ENCODE assay signal across 2 cellular contexts in genomic region chr17:34161600-34161999, GRCh38.
TF ChIP-seq lines count a peak whose summit lies in the region.

No MANE protein-coding gene starts in this region.

TF ChIP-seq in HepG2, 621 proteins besides CTCF, POLR2A, EP300 and RAD21 (continued from another document):
- TF ChIP-seq AKNA (CRISPR knock-in tag; IDR thresholded peaks at IDR 0.05; ENCODE audit: borderline replicate concordance) (no peak), MAFK (conservative IDR thresholded peaks at IDR 0.05 in 1 of 2, IDR thresholded peaks at IDR 0.05 in 1 of 2; ENCODE audit: low read length in 2 of 2) (peak; percentile 94 to 98), SP1 (IDR thresholded peaks at IDR 0.05) (no peak), SP1 (CRISPR knock-in tag; IDR thresholded peaks at IDR 0.05) (no peak), MAFF (IDR thresholded peaks at IDR 0.05; ENCODE audit: low read depth, low read length) (peak; percentile 96), ZBTB39 (CRISPR knock-in tag; IDR thresholded peaks at IDR 0.05) (no peak), FIP1L1 (IDR thresholded peaks at IDR 0.05; ENCODE audit: borderline replicate concordance, insufficient read depth, low read depth, low read length) (no peak), SAFB2 (CRISPR knock-in tag; IDR thresholded peaks at IDR 0.05; ENCODE audit: borderline replicate concordance, low read depth) (no peak), NFAT5 (CRISPR knock-in tag; IDR thresholded peaks at IDR 0.05) (no peak), ZFY (CRISPR knock-in tag; IDR thresholded peaks at IDR 0.05) (no peak), FOSL2 (CRISPR knock-in tag; IDR thresholded peaks at IDR 0.05) (no peak)

TF ChIP-seq in K562, 482 proteins besides CTCF, POLR2A, EP300 and RAD21 (continued from another document):
- peak; percentile 95 for TF ChIP-seq C11orf30 (IDR thresholded peaks at IDR 0.05; ENCODE audit: low read depth)
